Comparison of ENCODE assay signal across 12 cellular contexts in genomic region chr3:187024561-187025226, GRCh38.
DNase-seq lines count a peak whose midpoint lies in the region; ATAC-seq and TF ChIP-seq lines count a peak whose summit lies in the region.
"Had no signal": no experiment of that assay in that cellular context is flagged by ENCODE, and none has a peak within 500 bp of the region (broad histone marks: within the 10 kb centered on the region; RNA-seq: fewer than 3 reads in every experiment).

No MANE protein-coding gene starts in this region.

- peak overlapping the region in 3 of 11 experiments; percentile 49 to 63 (median 63); a peak in 5 of 22 replicates for H3K9ac ChIP-seq in BLaER1 treated with 17β-estradiol and CSF1 and Interleukin-3, amounts not matched to agents 10 nM and 100 nM

- in situ Hi-C loops in gastrocnemius medialis (cut with MboI; ENCODE audit: low sequenced_read_pairs in 4 of 4) = no loop called here

- peaks cover 0 to 10% (median 6%) of the 10 kb centered on the region in 11 experiments; a peak in 15 of 22 replicates for H3K9me3 ChIP-seq in BLaER1 treated with 17β-estradiol and CSF1 and Interleukin-3, amounts not matched to agents 10 nM and 100 nM (replicated peaks in 1 of 11)
- H3K9me3 ChIP-seq in gastrocnemius medialis = no peaks in the 10 kb centered on the region
- H3K9me3 ChIP-seq: esophagus squamous epithelium had no signal

- H3K27me3 ChIP-seq in BLaER1 treated with 17β-estradiol and CSF1 and Interleukin-3, amounts not matched to agents 10 nM and 100 nM = no peaks in the 10 kb centered on the region
- H3K27me3 ChIP-seq in GM06990 (replicated peaks; ENCODE audit: control insufficient read depth, insufficient read depth, low read length) (no peaks in the 10 kb centered on the region), gastrocnemius medialis (no peaks in the 10 kb centered on the region)
- H3K27me3 ChIP-seq: esophagus squamous epithelium had no signal

- H3K4me1 Mint-ChIP-seq in WTC11 = peaks cover 22% of the 10 kb centered on the region

- H3K4me1 ChIP-seq in BLaER1 treated with 17β-estradiol and CSF1 and Interleukin-3, amounts not matched to agents 10 nM and 100 nM = peaks cover 69 to 94% (median 84%) of the 10 kb centered on the region in 10 experiments
- peaks cover 0 to 7% of the 10 kb centered on the region in 2 donors for H3K4me1 ChIP-seq in gastrocnemius medialis
- H3K4me1 ChIP-seq: esophagus squamous epithelium had no signal

- H3K4me3 Mint-ChIP-seq in WTC11 = no peak overlapping the region

- H3K4me2 ChIP-seq in BLaER1 treated with 17β-estradiol and CSF1 and Interleukin-3, amounts not matched to agents 10 nM and 100 nM = peak overlapping the region; percentile 63 to 87 (median 77)

- POLR2A ChIA-PET in WTC11 (lab: Charles Lee) = no interaction called here

- peaks cover 8% of the 10 kb centered on the region for H3K9me3 Mint-ChIP-seq in WTC11

- H3K36me3 ChIP-seq in BLaER1 treated with 17β-estradiol and CSF1 and Interleukin-3, amounts not matched to agents 10 nM and 100 nM = peaks cover 0 to 17% (median 13%) of the 10 kb centered on the region in 11 experiments; a peak in 17 of 22 replicates
- no peaks in the 10 kb centered on the region; the same call in 1 of the 2 replicates for H3K36me3 ChIP-seq in GM06990 (ENCODE audit: control insufficient read depth, insufficient read depth, low read length)
- no peaks in the 10 kb centered on the region for H3K36me3 ChIP-seq in gastrocnemius medialis
- H3K36me3 ChIP-seq: esophagus squamous epithelium had no signal

- no peaks in the 10 kb centered on the region for H3K27me3 Mint-ChIP-seq in WTC11 (ENCODE audit: low read depth)

- H3K27ac Mint-ChIP-seq in WTC11 = peak overlapping the region; percentile 60

- H3K4me3 ChIP-seq in BLaER1 treated with 17β-estradiol and CSF1 and Interleukin-3, amounts not matched to agents 10 nM and 100 nM = peak overlapping the region in 1 of 10 experiments; percentile 28; a peak in 2 of 20 replicates
- H3K4me3 ChIP-seq in GM06990 (replicated peaks; ENCODE audit: low read depth, low read length) = peak overlapping the region; percentile 67
- no peak overlapping the region for H3K4me3 ChIP-seq in gastrocnemius medialis
- H3K4me3 ChIP-seq: esophagus squamous epithelium had no signal

- no peak for ATAC-seq in WTC11
- ATAC-seq in Right ventricle myocardium inferior = no peak
- ATAC-seq in gastrocnemius medialis = no peak

- peaks cover 24% of the 10 kb centered on the region for H3K36me3 Mint-ChIP-seq in WTC11

- no peak for TF ChIP-seq CTCF in GM06990 (IDR thresholded peaks at IDR 0.05; ENCODE audit: insufficient read depth, low read length, poor library complexity, severe bottlenecking)
- TF ChIP-seq CTCF in WTC11 (IDR thresholded peaks at IDR 0.05) = no peak
- TF ChIP-seq CTCF in gastrocnemius medialis (IDR thresholded peaks at IDR 0.05 in 4 of 5, conservative IDR thresholded peaks at IDR 0.05 in 1 of 5) = no peak

- peak overlapping the region in 9 of 11 experiments; percentile 18 to 58 (median 42); a peak in 15 of 22 replicates for H3K27ac ChIP-seq in BLaER1 treated with 17β-estradiol and CSF1 and Interleukin-3, amounts not matched to agents 10 nM and 100 nM
- no peak overlapping the region for H3K27ac ChIP-seq in gastrocnemius medialis

- DNase-seq in GM06990 (ENCODE audit: extremely low read depth, insufficient read length) = no peak
- DNase-seq in WTC11 (ENCODE audit: low spot score) = no peak
- peak; percentile 43 for DNase-seq in left kidney (ENCODE audit: low read depth, low spot score)
- no peak for DNase-seq in hypothalamus (lab: John Stamatoyannopoulos, UW)
- DNase-seq in NCI-H526 (lab: John Stamatoyannopoulos, UW) = no peak
- DNase-seq in Right ventricle myocardium inferior (ENCODE audit: missing footprints) = no peak
- DNase-seq in gastrocnemius medialis = no peak
- DNase-seq: esophagus squamous epithelium, hippocampal formation, NCI-H524 treated with DMSO at 0.1 percent for 48 hours, Right ventricle myocardium superior had no signal

- CTCF ChIA-PET in WTC11 (lab: Charles Lee) = no interaction called here

- peaks cover 0 to 99% (median 71%) of the 10 kb centered on the region in 11 experiments; a peak in 15 of 22 replicates for H4K20me1 ChIP-seq in BLaER1 treated with 17β-estradiol and CSF1 and Interleukin-3, amounts not matched to agents 10 nM and 100 nM

- intact Hi-C loops in Right ventricle myocardium inferior (cut with DNase I) = no loop called here
- intact Hi-C loops in gastrocnemius medialis (cut with DNase I; ENCODE audit: low total_unique reads) = no loop called here

- TF ChIP-seq POLR2A in gastrocnemius medialis (IDR thresholded peaks at IDR 0.05) = no peak

TF ChIP-seq in WTC11, 78 proteins besides CTCF, POLR2A, EP300 and RAD21:
- TF ChIP-seq ZNF671 (CRISPR knock-in tag; IDR thresholded peaks at IDR 0.05) = no peak
- TF ChIP-seq PRDM15 (CRISPR knock-in tag; IDR thresholded peaks at IDR 0.05) = no peak
- TF ChIP-seq USF2 (CRISPR knock-in tag; IDR thresholded peaks at IDR 0.05) = no peak
- no peak for TF ChIP-seq ESRRA (CRISPR knock-in tag; IDR thresholded peaks at IDR 0.05; ENCODE audit: borderline replicate concordance)
- TF ChIP-seq E2F1 (CRISPR knock-in tag; IDR thresholded peaks at IDR 0.05) = no peak
TF ChIP-seq in WTC11: peak in this region for 0.

Comparison
In these comparisons a context has a peak if more than half of its experiments do, and no peak if none do; other contexts are left out.
1. H3K27ac ChIP-seq: peak in BLaER1 treated with 17β-estradiol and CSF1 and Interleukin-3, amounts not matched to agents 10 nM and 100 nM (9 of 11); none in gastrocnemius medialis (0 of 4).